8 cellular contexts compared by ENCODE assay signal in the genomic region with DNA sequence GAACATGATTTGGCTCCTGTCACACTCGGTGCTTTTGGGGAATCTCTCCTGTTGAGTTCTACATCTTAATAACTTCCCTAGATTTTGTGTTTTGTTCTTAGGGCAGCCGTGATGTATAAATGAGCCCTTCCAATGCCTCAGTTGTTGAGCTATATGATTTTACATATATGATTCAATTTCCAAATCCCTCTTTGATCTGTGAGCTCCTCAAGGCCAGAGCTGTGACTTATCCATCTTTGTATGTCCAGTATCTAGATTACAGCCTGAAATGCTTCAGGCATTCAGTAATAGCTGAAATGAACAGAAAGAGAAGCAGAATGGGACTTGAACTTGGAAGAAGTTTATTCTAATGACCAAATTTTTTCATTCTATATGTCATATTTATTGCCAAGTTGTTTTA. TPM values are rescaled to one million over a fixed set of nuclear protein-coding genes. Genes with fewer than 3 reads are reported as not detected.
DNase-seq lines count a peak whose midpoint lies in the region; ATAC-seq and TF ChIP-seq lines count a peak whose summit lies in the region.

No MANE protein-coding gene starts in this region.

- H3K4me1 ChIP-seq in SJCRH30 (peaks cover 7% of the 10 kb centered on the region; the same call in 1 of the 2 replicates), tibial nerve (peaks cover 0 to 23% (median 0%) of the 10 kb centered on the region in 4 donors)

- peak overlapping the region; percentile 98 for H3K27ac Mint-ChIP-seq in activated T-cell treated with anti-CD3 and anti-CD28 coated beads, Interleukin-2, amount 50 U/mL, for 72 hours

- TF ChIP-seq CTCF in tibial nerve (IDR thresholded peaks at IDR 0.05): no peak

- no peak for DNase-seq in activated T-cell treated with anti-CD3 and anti-CD28 coated beads, Interleukin-2, amount 50 U/mL, for 72 hours
- no peak for DNase-seq in activated T-cell treated with anti-CD3 and anti-CD28 coated beads, Interleukin-2, amount 50 U/mL, for 48 hours
- DNase-seq in SJCRH30: no peak
- DNase-seq in globus pallidus (ENCODE audit: low spot score): peak; percentile 35
- no peak for DNase-seq in tibial nerve (ENCODE audit: low spot score in 2 of 2)
- DNase-seq in OCI-M2 (lab: John Stamatoyannopoulos, UW; ENCODE audit: unreplicated experiment): no peak
- DNase-seq in NCI-H510A treated with DMSO at 0.1 percent for 48 hours (lab: John Stamatoyannopoulos, UW): no peak

- H3K9me3 ChIP-seq in SJCRH30 (replicated peaks) (no peaks in the 10 kb centered on the region), tibial nerve (peaks cover 0 to 12% (median 0%) of the 10 kb centered on the region in 4 donors)

- no peak for TF ChIP-seq POLR2A in tibial nerve (IDR thresholded peaks at IDR 0.05)

- WGBS in tibial nerve, 2 donors: 18 to 20% methylated on average over 2 of the region's 2 CpGs

- no peaks in the 10 kb centered on the region for H3K36me3 Mint-ChIP-seq in activated T-cell treated with anti-CD3 and anti-CD28 coated beads, Interleukin-2, amount 50 U/mL, for 72 hours (ENCODE audit: insufficient read depth in 2 of 2)

- ATAC-seq in activated T-cell treated with anti-CD3 and anti-CD28 coated beads, Interleukin-2, amount 50 U/mL, for 72 hours (replicated peaks in 1 of 2): peak; percentile 27 to 56
- ATAC-seq in GM18870 (IDR thresholded peaks at IDR 0.05; ENCODE audit: unreplicated experiment): no peak

- H3K27me3 ChIP-seq in SJCRH30 (no peaks in the 10 kb centered on the region), tibial nerve (no peaks in the 10 kb centered on the region)

- H3K4me3 ChIP-seq in SJCRH30: peak overlapping the region; percentile 52
- H3K4me3 ChIP-seq in tibial nerve: peak overlapping the region; percentile 1 to 45 (median 34)

- H3K36me3 ChIP-seq in SJCRH30: no peaks in the 10 kb centered on the region
- no peaks in the 10 kb centered on the region for H3K36me3 ChIP-seq in tibial nerve

- no peak for TF ChIP-seq EP300 in tibial nerve (IDR thresholded peaks at IDR 0.05)

- no peaks in the 10 kb centered on the region for H3K27me3 Mint-ChIP-seq in activated T-cell treated with anti-CD3 and anti-CD28 coated beads, Interleukin-2, amount 50 U/mL, for 72 hours (ENCODE audit: low read depth)

- peak overlapping the region; percentile 84 to 96 for H3K4me3 Mint-ChIP-seq in activated T-cell treated with anti-CD3 and anti-CD28 coated beads, Interleukin-2, amount 50 U/mL, for 72 hours

- no peak overlapping the region for H3K27ac ChIP-seq in SJCRH30
- peak overlapping the region in 3 of 4 donors; percentile 62 to 83 (median 70) for H3K27ac ChIP-seq in tibial nerve

- H3K9me3 Mint-ChIP-seq in activated T-cell treated with anti-CD3 and anti-CD28 coated beads, Interleukin-2, amount 50 U/mL, for 72 hours: peaks cover 0 to 2% of the 10 kb centered on the region in 2 donors

- peaks cover 42% of the 10 kb centered on the region for H3K4me1 Mint-ChIP-seq in activated T-cell treated with anti-CD3 and anti-CD28 coated beads, Interleukin-2, amount 50 U/mL, for 72 hours (ENCODE audit: low read depth)

RNA-seq across cellular contexts. Expression of a gene that starts 26.6 kb away (rescaled TPM):
- 100 to 1,000 TPM; 139 to 163 TPM for total RNA-seq in activated T-cell treated with anti-CD3 and anti-CD28 coated beads, Interleukin-2, amount 50 U/mL, for 72 hours
- total RNA-seq in SJCRH30 (2014; rRNA removed; shearing (Covaris generic)): 76.4 and 83.6 TPM in 2 replicates
- 10 to 100 TPM; 57.3 to 70.6 (median 65.0) TPM for total RNA-seq in tibial nerve

RNA-seq across cellular contexts. Expression of a gene that starts 26.8 kb away (rescaled TPM):
- total RNA-seq in activated T-cell treated with anti-CD3 and anti-CD28 coated beads, Interleukin-2, amount 50 U/mL, for 72 hours: 10 to 100 TPM; 19.1 to 20.1 TPM
- 13.1 and 14.1 TPM in 2 replicates for total RNA-seq in SJCRH30 (2014; rRNA removed; shearing (Covaris generic))
- 10 to 100 TPM; 13.7 to 31.5 (median 15.7) TPM for total RNA-seq in tibial nerve
